In the genomic region with DNA sequence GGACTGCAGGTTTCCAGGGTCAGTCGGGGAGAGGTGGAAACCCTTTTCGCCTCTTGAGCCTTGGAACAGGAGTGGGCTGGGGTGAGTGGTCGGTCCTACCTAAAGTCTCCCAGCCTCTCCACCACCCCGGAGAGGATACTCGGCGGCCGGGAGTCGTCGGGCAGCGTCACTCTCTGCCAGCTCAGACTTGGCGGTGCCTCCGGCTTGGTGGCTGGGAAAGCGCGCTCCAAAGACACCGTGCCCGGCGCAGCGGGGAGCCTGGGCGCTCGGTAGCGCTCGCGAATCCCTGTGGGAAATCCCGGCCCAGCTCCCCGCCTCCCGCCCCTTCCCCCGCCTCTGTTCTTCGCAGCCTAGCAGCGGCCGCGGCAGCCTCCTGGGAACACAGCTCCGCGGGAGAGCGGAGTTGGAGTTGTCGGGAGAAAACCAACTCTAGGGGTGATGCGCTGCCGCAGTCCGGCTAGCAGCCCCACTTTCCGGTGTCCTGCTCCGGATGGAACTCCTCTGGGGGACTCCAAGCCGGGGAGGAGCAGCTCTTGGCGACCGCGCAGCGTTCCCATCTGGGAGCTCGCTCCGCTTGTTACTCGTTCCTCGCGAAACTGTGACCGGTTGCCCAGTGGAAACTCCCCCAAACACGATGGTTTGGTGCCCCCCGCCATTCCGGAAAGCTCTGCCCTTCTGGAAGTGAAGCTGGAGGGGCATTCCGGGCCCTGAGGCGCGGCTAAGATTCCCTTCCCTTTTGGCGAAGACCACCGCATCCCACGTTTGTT, we compare ENCODE assay signal across 9 cellular contexts.
DNase-seq lines count a peak whose midpoint lies in the region; ATAC-seq and TF ChIP-seq lines count a peak whose summit lies in the region.
"Had no signal": no experiment of that assay in that cellular context is flagged by ENCODE, and none has a peak within 500 bp of the region (broad histone marks: within the 10 kb centered on the region; RNA-seq: fewer than 3 reads in every experiment).

No MANE protein-coding gene starts in this region.

- no peak for ATAC-seq in HG03571 (IDR thresholded peaks at IDR 0.05; ENCODE audit: unreplicated experiment)
- ATAC-seq in HG02763 (IDR thresholded peaks at IDR 0.05; ENCODE audit: unreplicated experiment), result no peak
- ATAC-seq in GM18870 (IDR thresholded peaks at IDR 0.05; ENCODE audit: unreplicated experiment), result no peak

- H3K4me3 ChIP-seq in brain microvascular endothelial cell (ENCODE audit: low read depth, low read length), result peak overlapping the region; percentile 60

- no peaks in the 10 kb centered on the region for H3K36me3 ChIP-seq in brain microvascular endothelial cell (replicated peaks)
- H3K36me3 ChIP-seq: adrenal gland had no signal

- H3K27ac ChIP-seq in brain microvascular endothelial cell, result no peak overlapping the region
- H3K27ac ChIP-seq: adrenal gland had no signal

- peak; percentile 32 for DNase-seq in AG08396 (ENCODE audit: low spot score)
- peak; percentile 68 for DNase-seq in HK-2 (ENCODE audit: unreplicated experiment)
- DNase-seq in brain microvascular endothelial cell, result no peak
- peak; percentile 25 for DNase-seq in middle frontal gyrus (ENCODE audit: extremely low spot score, low spot score)
- DNase-seq in NOMO-1 treated with DMSO at 0.1 percent for 48 hours (lab: John Stamatoyannopoulos, UW; ENCODE audit: unreplicated experiment), result no peak

- H3K27me3 ChIP-seq in brain microvascular endothelial cell (replicated peaks), result peaks cover 34% of the 10 kb centered on the region

- TF ChIP-seq CTCF in brain microvascular endothelial cell (IDR thresholded peaks at IDR 0.05; ENCODE audit: low read depth, low read length, missing control alignments), result no peak

- in situ Hi-C loops in brain microvascular endothelial cell (cut with HindIII; ENCODE audit: low pct_ligation_motif_present, low sequenced_read_pairs), result no loop called here

Comparison
In these comparisons a context has a peak if more than half of its experiments do, and no peak if none do; other contexts are left out.
1. DNase-seq: peak in AG08396 (single experiment), HK-2 (single experiment) and middle frontal gyrus (single experiment); none in brain microvascular endothelial cell (single experiment) and NOMO-1 treated with DMSO at 0.1 percent for 48 hours (single experiment).